In the genomic region with DNA sequence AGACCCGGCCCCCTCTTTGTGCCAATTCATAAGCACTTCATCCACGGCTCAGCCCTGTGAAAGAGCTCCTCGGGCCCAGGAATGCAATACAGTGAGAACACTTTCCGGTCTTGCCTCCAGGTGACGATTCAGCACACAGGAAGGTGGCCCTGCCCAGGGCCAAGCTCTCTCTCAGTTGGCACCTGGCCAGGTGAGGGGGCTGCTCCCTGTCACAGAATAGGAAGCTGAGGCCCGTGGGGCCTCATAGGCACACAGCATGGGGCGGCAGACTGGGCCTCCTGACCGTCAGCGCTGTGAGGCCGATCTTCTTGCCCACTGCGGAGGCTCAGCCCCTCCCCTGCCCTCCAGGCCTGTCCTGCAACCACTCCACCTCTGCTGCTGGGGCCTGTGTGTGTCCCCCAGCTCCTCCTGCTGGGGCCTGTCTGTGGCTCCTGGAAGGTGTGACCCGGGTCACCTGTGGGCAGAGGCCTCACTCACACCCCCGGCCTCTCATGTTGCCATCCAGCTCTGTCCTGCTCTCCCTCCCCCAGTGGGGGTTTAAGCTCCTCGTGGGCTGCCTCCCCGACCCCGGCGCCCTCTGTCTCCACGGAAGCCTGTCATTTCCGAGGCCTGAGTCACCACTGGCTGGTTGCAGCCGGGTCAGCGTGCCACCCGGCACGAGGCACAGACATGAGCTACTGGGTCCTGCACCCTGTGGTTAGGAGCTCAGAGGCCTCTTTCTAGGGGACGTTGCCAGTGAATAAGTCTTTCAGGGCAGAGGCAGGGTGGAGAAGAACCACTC, we compare ENCODE assay signal across 1 cellular context.
TF ChIP-seq lines count a peak whose summit lies in the region.

No MANE protein-coding gene starts in this region.

TF ChIP-seq in IMR-90, 13 proteins besides CTCF, POLR2A, EP300 and RAD21:
- peak; percentile 88 for TF ChIP-seq FOS (IDR thresholded peaks at IDR 0.05; ENCODE audit: low read depth, low read length)
- TF ChIP-seq CHD1 (IDR thresholded peaks at IDR 0.05; ENCODE audit: low read depth, low read length): no peak
- peak; percentile 28; the same call in 1 of the 2 replicates for TF ChIP-seq CEBPB (IDR thresholded peaks at IDR 0.05; ENCODE audit: low read depth, low read length)
- TF ChIP-seq MAFK (IDR thresholded peaks at IDR 0.05; ENCODE audit: low read depth, low read length): no peak
- no peak for TF ChIP-seq RFX5 (IDR thresholded peaks at IDR 0.05; ENCODE audit: low read depth, low read length)
- TF ChIP-seq BHLHE40 (IDR thresholded peaks at IDR 0.05; ENCODE audit: low read depth, low read length): peak; percentile 95
- no peak for TF ChIP-seq SMC3 (IDR thresholded peaks at IDR 0.05; ENCODE audit: low read depth, low read length)
- TF ChIP-seq RCOR1 (IDR thresholded peaks at IDR 0.05; ENCODE audit: insufficient replicate concordance, low read length): peak; percentile 92
- 0 out of 2 replicates have a peak, but pooled peaks have one; percentile 7 for TF ChIP-seq NFE2L2 (IDR thresholded peaks at IDR 0.05; ENCODE audit: low read depth, low read length)
- peak; percentile 64; the same call in 1 of the 2 replicates for TF ChIP-seq MXI1 (IDR thresholded peaks at IDR 0.05; ENCODE audit: borderline replicate concordance, low read depth, low read length)
- TF ChIP-seq, protein P1, sequence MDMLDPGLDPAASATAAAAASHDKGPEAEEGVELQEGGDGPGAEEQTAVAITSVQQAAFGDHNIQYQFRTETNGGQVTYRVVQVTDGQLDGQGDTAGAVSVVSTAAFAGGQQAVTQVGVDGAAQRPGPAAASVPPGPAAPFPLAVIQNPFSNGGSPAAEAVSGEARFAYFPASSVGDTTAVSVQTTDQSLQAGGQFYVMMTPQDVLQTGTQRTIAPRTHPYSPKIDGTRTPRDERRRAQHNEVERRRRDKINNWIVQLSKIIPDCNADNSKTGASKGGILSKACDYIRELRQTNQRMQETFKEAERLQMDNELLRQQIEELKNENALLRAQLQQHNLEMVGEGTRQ (IDR thresholded peaks at IDR 0.05; ENCODE audit: low read depth, low read length): no peak; the same call in 1 of the 2 replicates
- TF ChIP-seq MAZ (IDR thresholded peaks at IDR 0.05; ENCODE audit: borderline replicate concordance, low read depth, low read length): peak; percentile 58; the same call in 1 of the 2 replicates
- TF ChIP-seq, protein P2, sequence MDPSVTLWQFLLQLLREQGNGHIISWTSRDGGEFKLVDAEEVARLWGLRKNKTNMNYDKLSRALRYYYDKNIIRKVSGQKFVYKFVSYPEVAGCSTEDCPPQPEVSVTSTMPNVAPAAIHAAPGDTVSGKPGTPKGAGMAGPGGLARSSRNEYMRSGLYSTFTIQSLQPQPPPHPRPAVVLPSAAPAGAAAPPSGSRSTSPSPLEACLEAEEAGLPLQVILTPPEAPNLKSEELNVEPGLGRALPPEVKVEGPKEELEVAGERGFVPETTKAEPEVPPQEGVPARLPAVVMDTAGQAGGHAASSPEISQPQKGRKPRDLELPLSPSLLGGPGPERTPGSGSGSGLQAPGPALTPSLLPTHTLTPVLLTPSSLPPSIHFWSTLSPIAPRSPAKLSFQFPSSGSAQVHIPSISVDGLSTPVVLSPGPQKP (IDR thresholded peaks at IDR 0.05; ENCODE audit: borderline replicate concordance, low read depth, low read length): no peak
TF ChIP-seq in IMR-90: peak in this region for 7.
